ENCODE assay signal across 29 cellular contexts in the genomic region with DNA sequence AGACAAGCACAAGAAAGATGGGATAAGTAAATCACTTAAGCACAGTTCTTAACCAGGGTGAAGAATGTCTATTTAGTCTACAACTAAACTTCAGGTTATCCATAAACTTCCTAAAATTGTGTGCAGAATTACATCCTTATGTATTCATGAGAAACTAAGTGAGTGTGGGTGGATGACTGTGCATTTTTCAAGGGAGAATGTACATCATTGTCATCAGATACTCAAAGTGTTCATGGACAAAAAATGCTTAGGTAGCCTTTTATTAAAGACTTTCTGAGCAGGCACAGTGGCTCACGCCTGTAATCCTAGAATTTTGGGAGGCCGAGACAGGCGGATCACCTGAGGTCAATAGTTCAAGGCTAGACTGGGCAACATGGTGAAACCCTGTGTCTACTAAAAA.
"Had no signal": no experiment of that assay in that cellular context is flagged by ENCODE, and none has a peak within 500 bp of the region (broad histone marks: within the 10 kb centered on the region; RNA-seq: fewer than 3 reads in every experiment).

No MANE protein-coding gene starts in this region.

- H3K27ac Mint-ChIP-seq: natural killer cell; nephron progenitor cell; neural progenitor cell; progenitor cell of endocrine pancreas; stimulated activated naive B cell treated with anti-CD40 and anti-IgM and Interleukin-4, amounts not matched to agents 10 μg/mL and 1 μg/mL and 100 μg/mL, for 72 hours had no signal

- H3K36me3 ChIP-seq: lower lobe of right lung, neural progenitor cell, neutrophil, right atrium auricular region, stomach, thyroid gland, transverse colon, upper lobe of left lung, vagina had no signal

- H3K27me3 ChIP-seq: neural progenitor cell, neutrophil, right atrium auricular region, stomach, testis, thyroid gland, transverse colon, upper lobe of left lung, vagina had no signal

- DNase-seq: kidney glomerular epithelial cell; left cardiac atrium; left ventricle myocardium superior; lower lobe of right lung; mammary epithelial cell; mesenchymal stem cell; natural killer cell; nephron progenitor cell; occipital lobe; stimulated activated CD4-positive, alpha-beta T cell treated with anti-CD3 and anti-CD28 coated beads, Interleukin-12 subunit alpha, Interleukin-12 subunit beta, amount 100 ng/mL, for 4 hours; stimulated activated CD4-positive, alpha-beta T cell treated with anti-CD3 and anti-CD28 coated beads, Interleukin-15, amount 100 ng/mL, for 24 hours; stimulated activated CD4-positive, alpha-beta T cell treated with anti-CD3 and anti-CD28 coated beads, Interleukin-2, amount 100 ng/mL, for 24 hours; stimulated activated CD4-positive, alpha-beta T cell treated with anti-CD3 and anti-CD28 coated beads, Interleukin-4, amount 100 ng/mL, for 1 hour; stimulated activated naive B cell treated with anti-CD40 and anti-IgM and Interleukin-4, amounts not matched to agents 10 μg/mL and 1 μg/mL and 100 μg/mL, for 72 hours; stimulated activated naive CD8-positive, alpha-beta T cell treated with anti-CD3 and anti-CD28 coated beads, Interleukin-15, Interleukin-2, amounts not matched to agents 100 U/mL and 50 U/mL, for 24 hours; stomach; testis; transverse colon; upper lobe of left lung had no signal

- H3K4me3 Mint-ChIP-seq: natural killer cell; nephron progenitor cell; neural progenitor cell; stimulated activated naive B cell treated with anti-CD40 and anti-IgM and Interleukin-4, amounts not matched to agents 10 μg/mL and 1 μg/mL and 100 μg/mL, for 72 hours had no signal

- H3K4me2 ChIP-seq: neural progenitor cell had no signal

- ATAC-seq: left cardiac atrium; left lobe of liver; left ventricle myocardium superior; lower lobe of right lung; natural killer cell; sciatic nerve; stimulated activated naive B cell treated with anti-CD40 and anti-IgM and Interleukin-4, amounts not matched to agents 10 μg/mL and 1 μg/mL and 100 μg/mL, for 72 hours; stimulated activated naive CD8-positive, alpha-beta T cell treated with anti-CD3 and anti-CD28 coated beads, Interleukin-15, Interleukin-2, amounts not matched to agents 100 U/mL and 50 U/mL, for 24 hours had no signal

- H2AFZ ChIP-seq: neural progenitor cell had no signal

- H3K4me3 ChIP-seq: lower lobe of right lung, neural progenitor cell, right atrium auricular region, skin epidermis, stomach, testis, thyroid gland, transverse colon, upper lobe of left lung, vagina had no signal

- H3K9me3 Mint-ChIP-seq: nephron progenitor cell, neural progenitor cell had no signal

- H3K27me3 Mint-ChIP-seq: progenitor cell of endocrine pancreas; stimulated activated naive B cell treated with anti-CD40 and anti-IgM and Interleukin-4, amounts not matched to agents 10 μg/mL and 1 μg/mL and 100 μg/mL, for 72 hours had no signal

- H3K4me1 Mint-ChIP-seq: natural killer cell; nephron progenitor cell; neural progenitor cell; stimulated activated naive B cell treated with anti-CD40 and anti-IgM and Interleukin-4, amounts not matched to agents 10 μg/mL and 1 μg/mL and 100 μg/mL, for 72 hours had no signal

- H3K27ac ChIP-seq: lower lobe of right lung, neural progenitor cell, neutrophil, right atrium auricular region, skin epidermis, stomach, testis, thyroid gland, transverse colon, upper lobe of left lung, vagina had no signal

- H3K4me1 ChIP-seq: lower lobe of right lung, neural progenitor cell, right atrium auricular region, stomach, testis, thyroid gland, transverse colon, upper lobe of left lung, vagina had no signal

- H3K9ac ChIP-seq: neural progenitor cell had no signal

- H3K9me3 ChIP-seq: lower lobe of right lung, neutrophil, right atrium auricular region, stomach, testis, thyroid gland, transverse colon, upper lobe of left lung, vagina had no signal

- FAIRE-seq: keratinocyte had no signal

- H3K36me3 Mint-ChIP-seq: natural killer cell; neural progenitor cell; stimulated activated naive B cell treated with anti-CD40 and anti-IgM and Interleukin-4, amounts not matched to agents 10 μg/mL and 1 μg/mL and 100 μg/mL, for 72 hours had no signal
